20 cellular contexts compared by ENCODE assay signal in the genomic region with DNA sequence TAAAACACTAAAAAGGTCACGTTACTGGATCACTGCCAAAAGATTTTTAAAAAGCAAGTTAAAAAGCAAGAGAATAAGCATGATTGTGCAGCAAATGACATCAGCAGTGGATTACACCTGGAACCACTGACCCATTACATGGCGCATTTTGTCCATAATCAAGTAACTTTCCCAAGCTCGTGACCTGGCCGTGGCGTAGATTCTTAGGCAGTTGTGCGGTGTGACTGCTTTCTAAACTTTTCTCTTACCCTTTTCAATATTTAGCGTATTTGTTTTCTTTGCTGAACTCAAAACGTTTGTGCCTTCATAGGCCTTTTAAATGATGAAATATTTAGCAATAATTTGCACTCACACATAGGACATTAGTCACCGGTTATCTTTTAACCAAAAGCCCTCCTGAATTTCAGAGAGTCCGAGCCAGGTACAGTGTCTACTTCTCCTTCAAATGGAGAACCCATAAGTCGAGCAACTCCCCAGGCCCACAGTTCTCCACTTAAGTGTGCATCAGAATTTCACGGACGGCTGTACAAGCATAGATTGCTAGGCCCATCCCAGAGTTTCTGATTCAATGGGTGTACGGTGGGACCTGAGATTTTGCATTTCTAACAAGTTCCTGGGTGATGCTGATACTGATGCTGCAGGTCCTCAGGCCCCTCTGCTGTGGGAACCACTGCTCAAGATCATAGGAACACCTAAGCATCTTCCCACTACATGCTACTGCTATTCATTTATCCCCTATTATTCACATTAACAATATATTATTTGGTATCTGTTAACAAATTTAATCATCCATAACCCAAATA.
DNase-seq lines count a peak whose midpoint lies in the region; ATAC-seq, FAIRE-seq and TF ChIP-seq lines count a peak whose summit lies in the region.
"Had no signal": no experiment of that assay in that cellular context is flagged by ENCODE, and none has a peak within 500 bp of the region (broad histone marks: within the 10 kb centered on the region; RNA-seq: fewer than 3 reads in every experiment).

No MANE protein-coding gene starts in this region.

- TF ChIP-seq POLR2A in ovary (IDR thresholded peaks at IDR 0.05): no peak

- H3K27ac ChIP-seq in ovary: no peak overlapping the region
- H3K27ac ChIP-seq: BLaER1 had no signal

- DNase-seq in NCI-H748 (lab: John Stamatoyannopoulos, UW; ENCODE audit: unreplicated experiment): peak; percentile 6
- DNase-seq in NCI-H748 treated with DMSO at 0.1 percent for 48 hours (lab: John Stamatoyannopoulos, UW): no peak
- peak; percentile 38 for DNase-seq in RCC 7860 (ENCODE audit: low spot score)
- DNase-seq in renal cortical epithelial cell (ENCODE audit: low read depth): peak; percentile 83
- DNase-seq in ovary: no peak
- no peak for DNase-seq in Right ventricle myocardium inferior (ENCODE audit: missing footprints)
- DNase-seq: 8988T; CD8-positive, alpha-beta T cell; DMS 273 treated with DMSO at 0.1 percent for 48 hours; EL; Kasumi-1; NCI-H1105; NCI-H1694 treated with DMSO at 0.1 percent for 48 hours; NCI-H2107; NCI-H226; NCI-H526 had no signal

- no peak for TF ChIP-seq CTCF in ovary (IDR thresholded peaks at IDR 0.05)

- no peaks in the 10 kb centered on the region for H3K9me3 ChIP-seq in ovary
- H3K9me3 ChIP-seq: BLaER1 had no signal

- H3K4me1 ChIP-seq in ovary (ENCODE audit: insufficient read depth): peaks cover 4% of the 10 kb centered on the region
- H3K4me1 ChIP-seq: BLaER1 had no signal

- no peaks in the 10 kb centered on the region for H3K36me3 ChIP-seq in ovary
- H3K36me3 ChIP-seq: BLaER1 had no signal

- H3K27me3 ChIP-seq in ovary: no peaks in the 10 kb centered on the region
- H3K27me3 ChIP-seq: BLaER1 had no signal

- FAIRE-seq in RCC 7860 (lab: Jason Lieb, UNC) (peak; percentile 77), islet of Langerhans (lab: Jason Lieb, UNC) (peak; percentile 76)
- FAIRE-seq: H1 had no signal

- 78 to 84% (median 83%) methylated on average over 14 of the region's 14 CpGs for WGBS in ovary, 3 donors

- H3K4me3 ChIP-seq in ovary: no peak overlapping the region
- H3K4me3 ChIP-seq: BLaER1 had no signal

- no peak for ATAC-seq in Right ventricle myocardium inferior
- ATAC-seq in GM18909 (IDR thresholded peaks at IDR 0.05; ENCODE audit: poor library complexity, unreplicated experiment): no peak
- ATAC-seq: CD8-positive, alpha-beta T cell had no signal

- intact Hi-C loops in ovary (cut with DNase I) (no loop called here), Right ventricle myocardium inferior (cut with DNase I) (no loop called here)

- no peak for TF ChIP-seq EP300 in ovary (IDR thresholded peaks at IDR 0.05)

Comparison
In these comparisons a context has a peak if more than half of its experiments do, and no peak if none do; other contexts are left out.
1. DNase-seq: peak in NCI-H748 (single experiment), RCC 7860 (single experiment) and renal cortical epithelial cell (single experiment); none in NCI-H748 treated with DMSO at 0.1 percent for 48 hours (single experiment), ovary (0 of 5) and Right ventricle myocardium inferior (single experiment).